Comparison of ENCODE assay signal across 8 cellular contexts in the genomic region with DNA sequence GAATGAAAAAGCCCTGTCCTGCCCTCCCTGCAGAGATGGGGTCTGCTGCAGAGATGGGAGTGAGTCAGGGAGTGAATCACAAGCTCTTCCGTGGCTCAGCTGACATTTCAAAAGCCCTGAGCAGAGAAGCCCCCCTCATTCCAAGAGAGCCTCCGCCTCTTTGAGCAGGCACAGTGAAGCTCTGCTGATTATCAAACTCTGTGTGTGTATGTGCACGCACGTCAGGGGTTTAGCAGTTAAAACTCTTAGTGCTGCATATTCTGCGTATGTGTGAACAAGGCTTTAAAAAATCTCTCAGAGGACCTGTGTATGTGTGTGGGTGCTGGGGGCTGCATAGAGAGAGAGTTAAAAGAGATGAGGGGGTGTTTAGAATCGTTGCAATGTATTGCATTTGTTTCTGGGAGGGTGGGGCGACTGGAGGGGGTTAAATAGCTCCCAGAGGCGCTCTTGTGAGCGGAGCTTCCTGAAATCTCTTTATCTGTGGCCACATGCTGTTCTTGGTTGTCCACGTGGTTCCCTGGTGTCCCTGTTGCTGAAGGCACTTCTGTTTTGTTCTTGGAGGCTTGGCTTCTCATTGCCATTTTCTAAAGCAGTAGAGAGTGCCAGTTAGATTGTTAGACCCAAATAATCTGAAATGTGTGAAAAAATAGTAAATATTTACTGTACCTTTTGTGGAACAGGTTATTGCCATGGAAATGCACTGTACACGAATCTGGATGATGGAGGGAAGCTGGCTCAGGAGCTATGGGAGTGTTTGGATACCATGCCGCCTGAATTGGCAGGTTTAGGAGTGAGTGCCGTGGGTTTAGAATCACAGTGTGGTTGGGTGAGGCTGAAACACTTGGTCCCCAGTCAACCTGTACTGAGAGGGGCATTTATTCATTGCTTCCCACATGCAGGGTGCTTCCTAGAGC.
DNase-seq lines count a peak whose midpoint lies in the region; ATAC-seq lines count a peak whose summit lies in the region.

No MANE protein-coding gene starts in this region.

- no peaks in the 10 kb centered on the region for H3K9me3 Mint-ChIP-seq in T-helper 2 cell treated with Interferon-gamma antibody and Interleukin-4, amounts not matched to agents 5 μg/mL and 100 μg/mL, for 36 hours
- H3K9me3 Mint-ChIP-seq in activated CD8-positive, alpha-beta T cell treated with anti-CD3 and anti-CD28 coated beads, Interleukin-2, amount 10 ng/mL, durations not matched to agents 7 days and 5 days (ENCODE audit: insufficient read depth) = no peaks in the 10 kb centered on the region

- H3K36me3 Mint-ChIP-seq in T-helper 2 cell treated with Interferon-gamma antibody and Interleukin-4, amounts not matched to agents 5 μg/mL and 100 μg/mL, for 36 hours (ENCODE audit: low read depth) = peaks cover 7% of the 10 kb centered on the region
- peaks cover 14% of the 10 kb centered on the region for H3K36me3 Mint-ChIP-seq in activated CD8-positive, alpha-beta T cell treated with anti-CD3 and anti-CD28 coated beads, Interleukin-2, amount 10 ng/mL, durations not matched to agents 7 days and 5 days (ENCODE audit: low read depth)

- peaks cover 56% of the 10 kb centered on the region for H3K4me1 Mint-ChIP-seq in T-helper 2 cell treated with Interferon-gamma antibody and Interleukin-4, amounts not matched to agents 5 μg/mL and 100 μg/mL, for 36 hours (ENCODE audit: low read depth)
- peaks cover 71% of the 10 kb centered on the region for H3K4me1 Mint-ChIP-seq in activated CD8-positive, alpha-beta T cell treated with anti-CD3 and anti-CD28 coated beads, Interleukin-2, amount 10 ng/mL, durations not matched to agents 7 days and 5 days (ENCODE audit: low read depth)

- ATAC-seq in activated CD8-positive, alpha-beta T cell treated with anti-CD3 and anti-CD28 coated beads, Interleukin-2, amount 10 ng/mL, durations not matched to agents 7 days and 5 days = no peak
- no peak for ATAC-seq in GM18511 (IDR thresholded peaks at IDR 0.05; ENCODE audit: unreplicated experiment)

- H3K27me3 Mint-ChIP-seq in T-helper 2 cell treated with Interferon-gamma antibody and Interleukin-4, amounts not matched to agents 5 μg/mL and 100 μg/mL, for 36 hours (ENCODE audit: low read depth) = no peaks in the 10 kb centered on the region
- H3K27me3 Mint-ChIP-seq in activated CD8-positive, alpha-beta T cell treated with anti-CD3 and anti-CD28 coated beads, Interleukin-2, amount 10 ng/mL, durations not matched to agents 7 days and 5 days (ENCODE audit: low read depth) = no peaks in the 10 kb centered on the region

- peak overlapping the region; percentile 37 for H3K27ac Mint-ChIP-seq in T-helper 2 cell treated with Interferon-gamma antibody and Interleukin-4, amounts not matched to agents 5 μg/mL and 100 μg/mL, for 36 hours
- H3K27ac Mint-ChIP-seq in activated CD8-positive, alpha-beta T cell treated with anti-CD3 and anti-CD28 coated beads, Interleukin-2, amount 10 ng/mL, durations not matched to agents 7 days and 5 days = peak overlapping the region; percentile 72

- H3K4me3 Mint-ChIP-seq in T-helper 2 cell treated with Interferon-gamma antibody and Interleukin-4, amounts not matched to agents 5 μg/mL and 100 μg/mL, for 36 hours = peak overlapping the region; percentile 5
- peak overlapping the region; percentile 23 for H3K4me3 Mint-ChIP-seq in activated CD8-positive, alpha-beta T cell treated with anti-CD3 and anti-CD28 coated beads, Interleukin-2, amount 10 ng/mL, durations not matched to agents 7 days and 5 days

- peak; percentile 28 for DNase-seq in T-helper 2 cell treated with Interferon-gamma antibody and Interleukin-4, amounts not matched to agents 5 μg/mL and 100 μg/mL, for 36 hours (ENCODE audit: low spot score)
- DNase-seq in T-helper 2 cell = no peak
- DNase-seq in activated CD8-positive, alpha-beta T cell treated with anti-CD3 and anti-CD28 coated beads, Interleukin-2, amount 10 ng/mL, durations not matched to agents 7 days and 5 days = peak; percentile 37
- peak; percentile 15 to 60 for DNase-seq in hippocampal formation (lab: John Stamatoyannopoulos, UW)
- peak; percentile 15 to 47 for DNase-seq in stimulated activated CD8-positive, alpha-beta memory T cell treated with anti-CD3 and anti-CD28 coated beads, Interleukin-4, amount 100 ng/mL, for 4 hours (ENCODE audit: low read depth in 2 of 2, low spot score in 1 of 2)
- DNase-seq in NCI-H774 (lab: John Stamatoyannopoulos, UW) = no peak
- DNase-seq in D341Med (ENCODE audit: low spot score) = no peak

- POLR2A ChIA-PET in activated CD8-positive, alpha-beta T cell treated with anti-CD3 and anti-CD28 coated beads, Interleukin-2, amount 10 ng/mL, durations not matched to agents 7 days and 5 days (lab: Charles Lee) = interaction anchor here (0.6 kb wide), 1 partner anchor 58 kb away, joined by 6 read pairs; no protein-coding TSS in a partner anchor

- CTCF ChIA-PET in activated CD8-positive, alpha-beta T cell treated with anti-CD3 and anti-CD28 coated beads, Interleukin-2, amount 10 ng/mL, durations not matched to agents 7 days and 5 days (lab: Charles Lee) = interaction anchor here (0.7 to 2.0 kb wide), 9 partner anchors 8 to 152 kb away, joined by 3 to 12 read pairs (median 4); no protein-coding TSS in a partner anchor

Comparison
In these comparisons a context has a peak if more than half of its experiments do, and no peak if none do; other contexts are left out.
1. DNase-seq: peak in T-helper 2 cell treated with Interferon-gamma antibody and Interleukin-4, amounts not matched to agents 5 μg/mL and 100 μg/mL, for 36 hours (single experiment), activated CD8-positive, alpha-beta T cell treated with anti-CD3 and anti-CD28 coated beads, Interleukin-2, amount 10 ng/mL, durations not matched to agents 7 days and 5 days (single experiment), hippocampal formation (2 of 2) and stimulated activated CD8-positive, alpha-beta memory T cell treated with anti-CD3 and anti-CD28 coated beads, Interleukin-4, amount 100 ng/mL, for 4 hours (2 of 2); none in T-helper 2 cell (0 of 5), NCI-H774 (single experiment) and D341Med (single experiment).